ENCODE assay signal across 1 cellular context in the genomic region with DNA sequence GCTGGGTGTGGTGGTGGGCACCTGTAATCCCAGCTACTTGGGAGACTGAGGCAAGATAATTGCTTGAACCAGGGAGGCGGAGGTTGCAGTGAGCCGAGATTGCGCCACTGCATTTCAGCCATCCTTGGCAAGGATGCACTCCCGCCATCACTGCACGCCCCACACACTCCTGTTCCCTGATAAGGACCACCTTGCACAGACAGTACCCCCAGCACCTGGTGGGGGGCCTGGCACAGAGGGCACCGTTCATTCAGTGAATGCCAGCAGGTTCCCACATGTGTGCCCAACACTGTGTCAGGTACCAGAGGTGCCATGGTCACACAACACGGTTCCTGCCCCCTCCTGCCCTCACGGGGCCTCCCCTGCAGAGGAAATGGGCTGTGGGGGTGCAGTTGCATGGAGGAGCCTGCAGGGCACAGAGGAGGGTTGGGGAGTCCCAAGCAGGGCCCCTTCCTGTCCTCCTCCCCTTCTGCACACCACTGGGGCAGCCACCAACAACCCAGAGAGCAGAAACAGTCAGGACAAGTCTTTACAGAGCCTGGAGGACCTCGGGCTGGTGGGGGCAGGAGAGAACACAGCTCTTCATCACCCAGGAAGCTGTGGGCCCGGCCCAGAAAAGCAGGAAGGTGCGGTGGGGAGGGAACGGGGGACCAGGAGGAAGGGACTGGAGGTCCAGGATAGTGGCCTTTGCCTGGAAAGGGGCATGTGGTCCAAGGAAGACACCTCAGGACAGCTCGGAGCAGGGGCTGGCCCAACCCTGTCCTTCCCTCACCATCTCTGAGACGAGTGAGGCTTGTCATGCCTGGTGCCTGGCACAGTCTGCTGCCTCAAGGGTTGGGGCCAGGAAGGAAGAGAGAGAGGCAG.
TF ChIP-seq lines count a peak whose summit lies in the region.

No MANE protein-coding gene starts in this region.

TF ChIP-seq in SK-N-SH, 30 proteins besides CTCF, POLR2A, EP300 and RAD21 (continued from another document):
- TF ChIP-seq, protein P1, sequence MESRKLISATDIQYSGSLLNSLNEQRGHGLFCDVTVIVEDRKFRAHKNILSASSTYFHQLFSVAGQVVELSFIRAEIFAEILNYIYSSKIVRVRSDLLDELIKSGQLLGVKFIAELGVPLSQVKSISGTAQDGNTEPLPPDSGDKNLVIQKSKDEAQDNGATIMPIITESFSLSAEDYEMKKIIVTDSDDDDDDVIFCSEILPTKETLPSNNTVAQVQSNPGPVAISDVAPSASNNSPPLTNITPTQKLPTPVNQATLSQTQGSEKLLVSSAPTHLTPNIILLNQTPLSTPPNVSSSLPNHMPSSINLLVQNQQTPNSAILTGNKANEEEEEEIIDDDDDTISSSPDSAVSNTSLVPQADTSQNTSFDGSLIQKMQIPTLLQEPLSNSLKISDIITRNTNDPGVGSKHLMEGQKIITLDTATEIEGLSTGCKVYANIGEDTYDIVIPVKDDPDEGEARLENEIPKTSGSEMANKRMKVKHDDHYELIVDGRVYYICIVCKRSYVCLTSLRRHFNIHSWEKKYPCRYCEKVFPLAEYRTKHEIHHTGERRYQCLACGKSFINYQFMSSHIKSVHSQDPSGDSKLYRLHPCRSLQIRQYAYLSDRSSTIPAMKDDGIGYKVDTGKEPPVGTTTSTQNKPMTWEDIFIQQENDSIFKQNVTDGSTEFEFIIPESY (IDR thresholded peaks at IDR 0.05; ENCODE audit: borderline replicate concordance, low read depth), result no peak
- TF ChIP-seq FOSL2 (IDR thresholded peaks at IDR 0.05; ENCODE audit: borderline replicate concordance, low read depth) (no peak), MEF2A (IDR thresholded peaks at IDR 0.05; ENCODE audit: borderline replicate concordance, low read depth) (no peak), RFX5 (IDR thresholded peaks at IDR 0.05; ENCODE audit: low read length) (no peak)
